Comparison of ENCODE assay signal across 8 cellular contexts in genomic region chr17:41967141-41967920, GRCh38. TPM values are rescaled to one million over a fixed set of nuclear protein-coding genes. Genes with fewer than 3 reads are reported as not detected.
DNase-seq lines count a peak whose midpoint lies in the region; ATAC-seq lines count a peak whose summit lies in the region.

No MANE protein-coding gene starts in this region.

- H3K36me3 Mint-ChIP-seq in CD4-positive, alpha-beta memory T cell: peaks cover 2 to 18% of the 10 kb centered on the region in 2 donors

- CTCF ChIA-PET in CD4-positive, alpha-beta memory T cell (lab: Charles Lee; ENCODE audit: partially characterized antibody): interaction anchor here (1.6 to 3.0 kb wide), 2 partner anchors 100 to 152 kb away, joined by 4 to 15 read pairs; no protein-coding TSS in a partner anchor

- H3K36me3 ChIP-seq in CD4-positive, alpha-beta memory T cell (ENCODE audit: insufficient read depth, low read length): peaks cover 9% of the 10 kb centered on the region
- H3K36me3 ChIP-seq in iPS-15b (ENCODE audit: control insufficient read depth, insufficient read depth, low read length): peaks cover 15% of the 10 kb centered on the region
- peaks cover 30% of the 10 kb centered on the region for H3K36me3 ChIP-seq in skeletal muscle satellite cell (ENCODE audit: insufficient read depth, low read length)

- peaks cover 21 to 44% (median 33%) of the 10 kb centered on the region in 4 donors for H3K4me1 Mint-ChIP-seq in CD4-positive, alpha-beta memory T cell

- H3K27ac Mint-ChIP-seq in CD4-positive, alpha-beta memory T cell: peak overlapping the region; percentile 72 to 92 (median 82)

- H3K4me1 ChIP-seq in CD4-positive, alpha-beta memory T cell (ENCODE audit: insufficient read depth, low read length): peaks cover 43% of the 10 kb centered on the region
- H3K4me1 ChIP-seq in iPS-15b (ENCODE audit: control insufficient read depth, insufficient read depth, low read length) (peaks cover 2% of the 10 kb centered on the region), skeletal muscle satellite cell (ENCODE audit: control insufficient read depth, insufficient read depth, low read length) (peaks cover 23% of the 10 kb centered on the region)

- peak in 4 of 5 donors; percentile 29 to 57 (median 40) for DNase-seq in CD4-positive, alpha-beta memory T cell
- DNase-seq in RPMI8226 (peak; percentile 37), amniotic epithelial cell (ENCODE audit: low read depth) (peak; percentile 14), NCI-H2171 (lab: John Stamatoyannopoulos, UW) (no peak)

- no peaks in the 10 kb centered on the region for H3K9me3 Mint-ChIP-seq in CD4-positive, alpha-beta memory T cell

- H3K9me3 ChIP-seq in CD4-positive, alpha-beta memory T cell (ENCODE audit: control insufficient read depth in 1 of 2, low read length in 2 of 2): no peaks in the 10 kb centered on the region
- H3K9me3 ChIP-seq in iPS-15b (ENCODE audit: control insufficient read depth, insufficient read depth, low read length): no peaks in the 10 kb centered on the region
- no peaks in the 10 kb centered on the region for H3K9me3 ChIP-seq in skeletal muscle satellite cell (replicated peaks; ENCODE audit: low read length)

- peak overlapping the region; percentile 90 for H3K4me2 ChIP-seq in skeletal muscle satellite cell (ENCODE audit: low read length)

- peak overlapping the region; percentile 76 to 87 (median 82) for H3K4me3 Mint-ChIP-seq in CD4-positive, alpha-beta memory T cell

- no peaks in the 10 kb centered on the region for H3K27me3 ChIP-seq in CD4-positive, alpha-beta memory T cell (ENCODE audit: insufficient read depth, low read length)
- H3K27me3 ChIP-seq in iPS-15b (ENCODE audit: control insufficient read depth, insufficient read depth, low read length): no peaks in the 10 kb centered on the region
- H3K27me3 ChIP-seq in skeletal muscle satellite cell (ENCODE audit: control insufficient read depth, insufficient read depth, low read length): peaks cover 1% of the 10 kb centered on the region

- H3K27ac ChIP-seq in CD4-positive, alpha-beta memory T cell (ENCODE audit: low read depth, low read length): peak overlapping the region; percentile 83

- peak overlapping the region; percentile 68 to 69 for H3K4me3 ChIP-seq in CD4-positive, alpha-beta memory T cell (ENCODE audit: low read length in 2 of 2)
- peak overlapping the region; percentile 80 for H3K4me3 ChIP-seq in iPS-15b (ENCODE audit: low read depth, low read length)
- peak overlapping the region; percentile 96 for H3K4me3 ChIP-seq in skeletal muscle satellite cell (ENCODE audit: low read length)

- H3K9ac ChIP-seq in iPS-15b (ENCODE audit: low read depth, low read length) (peak overlapping the region; percentile 91), skeletal muscle satellite cell (ENCODE audit: low read depth, low read length) (peak overlapping the region; percentile 97)

- intact Hi-C loops in CD4-positive, alpha-beta memory T cell (cut with micrococcal nuclease): no loop called here

- POLR2A ChIA-PET in CD4-positive, alpha-beta memory T cell (lab: Charles Lee; ENCODE audit: partially characterized antibody): interaction anchor here (0.5 to 3.8 kb wide), 18 partner anchors 8 to 739 kb away, joined by 3 to 70 read pairs (median 5); partner anchors contain the start of genes ACLY, DHX58, DNAJC7 and GHDC

- no peaks in the 10 kb centered on the region for H3K27me3 Mint-ChIP-seq in CD4-positive, alpha-beta memory T cell

- peak; percentile 6 for ATAC-seq in GM21528 (IDR thresholded peaks at IDR 0.05; ENCODE audit: low FRiP score, unreplicated experiment)
- no peak for ATAC-seq in GM18868 (IDR thresholded peaks at IDR 0.05; ENCODE audit: unreplicated experiment)

RNA-seq across cellular contexts. Expression of gene CNP, which starts 0.7 kb away (rescaled TPM):
- 10 to 100 TPM; 31.0 to 36.9 TPM for total RNA-seq in CD4-positive, alpha-beta memory T cell
- polyA plus RNA-seq in CD4-positive, alpha-beta memory T cell: 10 to 100 TPM; 23.6 to 35.7 TPM
- total RNA-seq in skeletal muscle satellite cell (2012; rRNA removed): 32.8 and 33.2 TPM in 2 replicates

RNA-seq across cellular contexts. Expression of gene ODAD4, which starts 36.9 kb away (rescaled TPM):
- total RNA-seq in CD4-positive, alpha-beta memory T cell: under 1 TPM in 1 of 2 experiments, not detected in 1; 0.20 TPM
- under 1 TPM in 1 of 2 donors, not detected in 1; 0.11 TPM for polyA plus RNA-seq in CD4-positive, alpha-beta memory T cell
- total RNA-seq in skeletal muscle satellite cell (2012; rRNA removed): 0.25 and 0.66 TPM in 2 replicates

RNA-seq across cellular contexts. Expression of gene ACLY, which starts 48.6 kb away (rescaled TPM):
- 10 to 100 TPM; 84.4 to 88.5 TPM for total RNA-seq in CD4-positive, alpha-beta memory T cell
- 10 to 100 TPM; 58.7 to 72.1 TPM for polyA plus RNA-seq in CD4-positive, alpha-beta memory T cell
- 289 and 299 TPM in 2 replicates for total RNA-seq in skeletal muscle satellite cell (2012; rRNA removed)

RNA-seq across cellular contexts. Expression of gene DNAJC7, which starts 49.9 kb away (rescaled TPM):
- total RNA-seq in CD4-positive, alpha-beta memory T cell: 100 to 1,000 TPM; 106 to 112 TPM
- polyA plus RNA-seq in CD4-positive, alpha-beta memory T cell: 10 to 100 TPM; 45.2 to 67.2 TPM
- total RNA-seq in skeletal muscle satellite cell (2012; rRNA removed): 58.3 and 63.6 TPM in 2 replicates

RNA-seq across cellular contexts. Expression of gene NKIRAS2, which starts 52.6 kb away (rescaled TPM):
- total RNA-seq in CD4-positive, alpha-beta memory T cell: 10 to 100 TPM; 19.7 TPM
- 10 to 100 TPM; 22.0 to 28.8 TPM for polyA plus RNA-seq in CD4-positive, alpha-beta memory T cell
- 21.5 and 27.5 TPM in 2 replicates for total RNA-seq in skeletal muscle satellite cell (2012; rRNA removed)
